Comparison of ENCODE assay signal across 1 cellular context in the genomic region with DNA sequence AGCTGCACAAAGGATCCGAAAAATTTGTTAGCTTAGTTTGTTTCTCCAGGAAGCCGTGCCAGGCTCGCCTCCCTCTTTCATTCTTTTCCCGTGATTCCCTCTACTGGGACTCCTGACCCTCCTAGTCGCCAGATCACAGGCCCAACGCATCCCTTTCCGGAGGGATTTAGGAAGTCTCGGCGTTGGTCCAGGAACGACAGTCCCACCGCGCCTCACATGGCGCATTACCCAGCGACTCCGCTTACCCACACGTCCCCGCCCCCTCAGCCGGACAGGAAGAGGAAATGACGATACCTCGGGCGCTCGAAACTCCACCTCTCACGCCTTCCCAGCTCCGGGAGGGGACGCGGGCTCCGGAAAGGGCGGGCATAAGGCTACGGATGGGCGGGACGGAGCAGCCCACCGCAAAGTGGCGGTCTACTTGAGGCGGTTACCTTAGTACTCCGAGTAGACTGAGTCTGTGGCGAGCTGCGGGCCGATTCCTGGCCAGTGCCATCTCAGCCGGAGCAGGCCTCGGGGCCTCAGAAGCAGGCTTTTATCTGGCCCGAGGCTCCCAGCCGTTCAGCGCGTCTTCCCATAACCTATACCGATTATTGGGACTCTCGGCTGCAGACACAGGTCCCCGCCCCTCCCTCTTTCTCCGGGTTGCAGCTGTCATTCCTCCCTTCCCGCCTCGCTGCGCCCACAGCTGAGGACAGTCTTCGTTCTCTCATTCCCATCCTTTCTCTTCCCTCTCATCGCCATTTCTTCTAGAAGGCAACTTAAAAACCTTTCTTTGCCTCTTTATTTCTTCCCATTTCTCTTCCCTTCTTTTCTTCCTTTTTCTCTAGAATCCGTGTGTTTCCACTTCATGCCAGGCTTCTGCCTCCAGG.
TF ChIP-seq lines count a peak whose summit lies in the region.

A gene with protein sequence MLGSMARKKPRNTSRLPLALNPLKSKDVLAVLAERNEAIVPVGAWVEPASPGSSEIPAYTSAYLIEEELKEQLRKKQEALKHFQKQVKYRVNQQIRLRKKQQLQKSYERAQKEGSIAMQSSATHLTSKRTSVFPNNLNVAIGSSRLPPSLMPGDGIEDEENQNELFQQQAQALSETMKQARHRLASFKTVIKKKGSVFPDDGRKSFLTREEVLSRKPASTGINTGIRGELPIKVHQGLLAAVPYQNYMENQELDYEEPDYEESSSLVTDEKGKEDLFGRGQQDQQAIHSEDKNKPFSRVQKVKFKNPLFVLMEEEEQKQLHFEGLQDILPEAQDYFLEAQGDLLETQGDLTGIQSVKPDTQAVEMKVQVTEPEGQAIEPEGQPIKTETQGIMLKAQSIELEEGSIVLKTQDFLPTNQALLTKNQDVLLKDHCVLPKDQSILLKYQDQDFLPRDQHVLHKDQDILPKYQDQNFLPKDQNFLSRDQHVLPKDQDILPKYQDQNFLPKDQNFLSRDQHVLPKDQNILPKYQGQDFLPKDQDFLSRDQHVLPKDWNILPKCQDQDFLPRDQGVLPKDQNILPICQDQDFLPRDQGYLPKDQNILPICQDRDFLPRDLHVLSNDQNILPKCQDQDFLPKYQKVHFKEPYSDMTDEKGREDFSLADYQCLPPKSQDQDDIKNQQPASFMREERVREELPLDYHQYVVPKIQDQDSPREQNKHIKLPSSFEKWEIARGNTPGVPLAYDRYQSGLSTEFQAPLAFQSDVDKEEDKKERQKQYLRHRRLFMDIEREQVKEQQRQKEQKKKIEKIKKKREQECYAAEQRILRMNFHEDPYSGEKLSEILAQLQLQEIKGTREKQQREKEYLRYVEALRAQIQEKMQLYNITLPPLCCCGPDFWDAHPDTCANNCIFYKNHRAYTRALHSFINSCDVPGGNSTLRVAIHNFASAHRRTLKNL (plus strand): TSS at position 450 of the 872 bp plus-strand sequence. CDS start 531 bp downstream, outside the sequence.

TF ChIP-seq in K562, 482 proteins besides CTCF, POLR2A, EP300 and RAD21 (continued from another document and continues in another):
- TF ChIP-seq, protein P1, sequence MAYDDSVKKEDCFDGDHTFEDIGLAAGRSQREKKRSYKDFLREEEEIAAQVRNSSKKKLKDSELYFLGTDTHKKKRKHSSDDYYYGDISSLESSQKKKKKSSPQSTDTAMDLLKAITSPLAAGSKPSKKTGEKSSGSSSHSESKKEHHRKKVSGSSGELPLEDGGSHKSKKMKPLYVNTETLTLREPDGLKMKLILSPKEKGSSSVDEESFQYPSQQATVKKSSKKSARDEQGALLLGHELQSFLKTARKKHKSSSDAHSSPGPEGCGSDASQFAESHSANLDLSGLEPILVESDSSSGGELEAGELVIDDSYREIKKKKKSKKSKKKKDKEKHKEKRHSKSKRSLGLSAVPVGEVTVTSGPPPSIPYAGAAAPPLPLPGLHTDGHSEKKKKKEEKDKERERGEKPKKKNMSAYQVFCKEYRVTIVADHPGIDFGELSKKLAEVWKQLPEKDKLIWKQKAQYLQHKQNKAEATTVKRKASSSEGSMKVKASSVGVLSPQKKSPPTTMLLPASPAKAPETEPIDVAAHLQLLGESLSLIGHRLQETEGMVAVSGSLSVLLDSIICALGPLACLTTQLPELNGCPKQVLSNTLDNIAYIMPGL (CRISPR knock-in tag; IDR thresholded peaks at IDR 0.05) = no peak
- TF ChIP-seq ZSCAN29 (IDR thresholded peaks at IDR 0.05) (peak; percentile 58), FOXK2 (conservative IDR thresholded peaks at IDR 0.05 in 1 of 2, IDR thresholded peaks at IDR 0.05 in 1 of 2; ENCODE audit: low read depth in 2 of 2) (0 out of 4 replicates have a peak, but pooled peaks of 1 of the 2 experiments have one; percentile 26), NR2F6 (CRISPR knock-in tag; IDR thresholded peaks at IDR 0.05) (no peak), SAFB2 (IDR thresholded peaks at IDR 0.05; ENCODE audit: borderline replicate concordance, low read depth, low read length, severe bottlenecking) (no peak), NFRKB (IDR thresholded peaks at IDR 0.05; ENCODE audit: low read depth) (peak; percentile 64; the same call in 1 of the 2 replicates), ELF2 (CRISPR knock-in tag; IDR thresholded peaks at IDR 0.05) (no peak), ZFPM2 (CRISPR knock-in tag; IDR thresholded peaks at IDR 0.05) (no peak), POLR2B (IDR thresholded peaks at IDR 0.05; ENCODE audit: low read depth, partially characterized antibody) (peak; percentile 95), ATF1 (CRISPR knock-in tag; IDR thresholded peaks at IDR 0.05) (0 out of 2 replicates have a peak, but pooled peaks have one; percentile 44), ATF1 (tag; IDR thresholded peaks at IDR 0.05) (peak; percentile 89), ZNF586 (CRISPR knock-in tag; conservative IDR thresholded peaks at IDR 0.05) (no peak), FOXJ2 (tag; IDR thresholded peaks at IDR 0.05) (no peak), ETV6 (IDR thresholded peaks at IDR 0.05; ENCODE audit: borderline replicate concordance in 1 of 2, low read depth in 2 of 2, low read length in 1 of 2) (no peak), ETV6 (CRISPR knock-in tag; IDR thresholded peaks at IDR 0.05; ENCODE audit: borderline replicate concordance) (no peak), ZNF778 (CRISPR knock-in tag; IDR thresholded peaks at IDR 0.05) (no peak), MCM7 (IDR thresholded peaks at IDR 0.05) (0 out of 4 replicates have a peak, but pooled peaks of 1 of the 2 experiments have one; percentile 59), NR1H2 (CRISPR knock-in tag; IDR thresholded peaks at IDR 0.05) (no peak), MEF2A (IDR thresholded peaks at IDR 0.05; ENCODE audit: control insufficient read depth, low read depth, low read length) (no peak), HIVEP1 (CRISPR knock-in tag; IDR thresholded peaks at IDR 0.05) (no peak), DIDO1 (tag; IDR thresholded peaks at IDR 0.05; ENCODE audit: low read depth) (no peak), GATAD2B (IDR thresholded peaks at IDR 0.05; ENCODE audit: borderline replicate concordance) (no peak), LARP7 (IDR thresholded peaks at IDR 0.05) (peak; percentile 79), MYBL2 (IDR thresholded peaks at IDR 0.05; ENCODE audit: low read depth) (no peak), MYBL2 (CRISPR knock-in tag; IDR thresholded peaks at IDR 0.05; ENCODE audit: borderline replicate concordance) (no peak), ZNF75A (CRISPR knock-in tag; IDR thresholded peaks at IDR 0.05) (no peak), ZNF175 (CRISPR knock-in tag; IDR thresholded peaks at IDR 0.05; ENCODE audit: low read depth) (no peak), SIN3B (IDR thresholded peaks at IDR 0.05; ENCODE audit: low read depth) (0 out of 2 replicates have a peak, but pooled peaks have one; percentile 33), ZNF77 (CRISPR knock-in tag; IDR thresholded peaks at IDR 0.05) (no peak), CBFA2T2 (conservative IDR thresholded peaks at IDR 0.05) (no peak), MBD2 (IDR thresholded peaks at IDR 0.05; ENCODE audit: borderline replicate concordance, low read depth) (peak; percentile 75; the same call in 1 of the 2 replicates), SMAD3 (CRISPR knock-in tag; conservative IDR thresholded peaks at IDR 0.05) (no peak), FOXJ3 (CRISPR knock-in tag; IDR thresholded peaks at IDR 0.05) (no peak), GABPB1 (CRISPR knock-in tag; IDR thresholded peaks at IDR 0.05) (peak; percentile 90), MIER1 (IDR thresholded peaks at IDR 0.05; ENCODE audit: low read depth) (no peak; the same call in 1 of the 2 replicates), CHD1 (IDR thresholded peaks at IDR 0.05; ENCODE audit: low read length) (no peak)
- TF ChIP-seq, protein P2, sequence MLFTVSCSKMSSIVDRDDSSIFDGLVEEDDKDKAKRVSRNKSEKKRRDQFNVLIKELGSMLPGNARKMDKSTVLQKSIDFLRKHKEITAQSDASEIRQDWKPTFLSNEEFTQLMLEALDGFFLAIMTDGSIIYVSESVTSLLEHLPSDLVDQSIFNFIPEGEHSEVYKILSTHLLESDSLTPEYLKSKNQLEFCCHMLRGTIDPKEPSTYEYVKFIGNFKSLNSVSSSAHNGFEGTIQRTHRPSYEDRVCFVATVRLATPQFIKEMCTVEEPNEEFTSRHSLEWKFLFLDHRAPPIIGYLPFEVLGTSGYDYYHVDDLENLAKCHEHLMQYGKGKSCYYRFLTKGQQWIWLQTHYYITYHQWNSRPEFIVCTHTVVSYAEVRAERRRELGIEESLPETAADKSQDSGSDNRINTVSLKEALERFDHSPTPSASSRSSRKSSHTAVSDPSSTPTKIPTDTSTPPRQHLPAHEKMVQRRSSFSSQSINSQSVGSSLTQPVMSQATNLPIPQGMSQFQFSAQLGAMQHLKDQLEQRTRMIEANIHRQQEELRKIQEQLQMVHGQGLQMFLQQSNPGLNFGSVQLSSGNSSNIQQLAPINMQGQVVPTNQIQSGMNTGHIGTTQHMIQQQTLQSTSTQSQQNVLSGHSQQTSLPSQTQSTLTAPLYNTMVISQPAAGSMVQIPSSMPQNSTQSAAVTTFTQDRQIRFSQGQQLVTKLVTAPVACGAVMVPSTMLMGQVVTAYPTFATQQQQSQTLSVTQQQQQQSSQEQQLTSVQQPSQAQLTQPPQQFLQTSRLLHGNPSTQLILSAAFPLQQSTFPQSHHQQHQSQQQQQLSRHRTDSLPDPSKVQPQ (CRISPR knock-in tag; IDR thresholded peaks at IDR 0.05; ENCODE audit: borderline replicate concordance) = no peak
- TF ChIP-seq, protein P3, sequence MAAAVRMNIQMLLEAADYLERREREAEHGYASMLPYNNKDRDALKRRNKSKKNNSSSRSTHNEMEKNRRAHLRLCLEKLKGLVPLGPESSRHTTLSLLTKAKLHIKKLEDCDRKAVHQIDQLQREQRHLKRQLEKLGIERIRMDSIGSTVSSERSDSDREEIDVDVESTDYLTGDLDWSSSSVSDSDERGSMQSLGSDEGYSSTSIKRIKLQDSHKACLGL (CRISPR knock-in tag; IDR thresholded peaks at IDR 0.05; ENCODE audit: borderline replicate concordance, poor library complexity, severe bottlenecking) = no peak
- TF ChIP-seq, protein P4, sequence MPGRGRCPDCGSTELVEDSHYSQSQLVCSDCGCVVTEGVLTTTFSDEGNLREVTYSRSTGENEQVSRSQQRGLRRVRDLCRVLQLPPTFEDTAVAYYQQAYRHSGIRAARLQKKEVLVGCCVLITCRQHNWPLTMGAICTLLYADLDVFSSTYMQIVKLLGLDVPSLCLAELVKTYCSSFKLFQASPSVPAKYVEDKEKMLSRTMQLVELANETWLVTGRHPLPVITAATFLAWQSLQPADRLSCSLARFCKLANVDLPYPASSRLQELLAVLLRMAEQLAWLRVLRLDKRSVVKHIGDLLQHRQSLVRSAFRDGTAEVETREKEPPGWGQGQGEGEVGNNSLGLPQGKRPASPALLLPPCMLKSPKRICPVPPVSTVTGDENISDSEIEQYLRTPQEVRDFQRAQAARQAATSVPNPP (IDR thresholded peaks at IDR 0.05; ENCODE audit: borderline replicate concordance, insufficient read depth, insufficient read length) = no peak
- TF ChIP-seq, protein P5, sequence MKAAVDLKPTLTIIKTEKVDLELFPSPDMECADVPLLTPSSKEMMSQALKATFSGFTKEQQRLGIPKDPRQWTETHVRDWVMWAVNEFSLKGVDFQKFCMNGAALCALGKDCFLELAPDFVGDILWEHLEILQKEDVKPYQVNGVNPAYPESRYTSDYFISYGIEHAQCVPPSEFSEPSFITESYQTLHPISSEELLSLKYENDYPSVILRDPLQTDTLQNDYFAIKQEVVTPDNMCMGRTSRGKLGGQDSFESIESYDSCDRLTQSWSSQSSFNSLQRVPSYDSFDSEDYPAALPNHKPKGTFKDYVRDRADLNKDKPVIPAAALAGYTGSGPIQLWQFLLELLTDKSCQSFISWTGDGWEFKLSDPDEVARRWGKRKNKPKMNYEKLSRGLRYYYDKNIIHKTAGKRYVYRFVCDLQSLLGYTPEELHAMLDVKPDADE (conservative IDR thresholded peaks at IDR 0.05; ENCODE audit: control insufficient read depth, low read depth, low read length) = peak; percentile 67
- TF ChIP-seq, protein P6, sequence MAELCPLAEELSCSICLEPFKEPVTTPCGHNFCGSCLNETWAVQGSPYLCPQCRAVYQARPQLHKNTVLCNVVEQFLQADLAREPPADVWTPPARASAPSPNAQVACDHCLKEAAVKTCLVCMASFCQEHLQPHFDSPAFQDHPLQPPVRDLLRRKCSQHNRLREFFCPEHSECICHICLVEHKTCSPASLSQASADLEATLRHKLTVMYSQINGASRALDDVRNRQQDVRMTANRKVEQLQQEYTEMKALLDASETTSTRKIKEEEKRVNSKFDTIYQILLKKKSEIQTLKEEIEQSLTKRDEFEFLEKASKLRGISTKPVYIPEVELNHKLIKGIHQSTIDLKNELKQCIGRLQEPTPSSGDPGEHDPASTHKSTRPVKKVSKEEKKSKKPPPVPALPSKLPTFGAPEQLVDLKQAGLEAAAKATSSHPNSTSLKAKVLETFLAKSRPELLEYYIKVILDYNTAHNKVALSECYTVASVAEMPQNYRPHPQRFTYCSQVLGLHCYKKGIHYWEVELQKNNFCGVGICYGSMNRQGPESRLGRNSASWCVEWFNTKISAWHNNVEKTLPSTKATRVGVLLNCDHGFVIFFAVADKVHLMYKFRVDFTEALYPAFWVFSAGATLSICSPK (IDR thresholded peaks at IDR 0.05; ENCODE audit: borderline replicate concordance) = no peak
- TF ChIP-seq, protein P7, sequence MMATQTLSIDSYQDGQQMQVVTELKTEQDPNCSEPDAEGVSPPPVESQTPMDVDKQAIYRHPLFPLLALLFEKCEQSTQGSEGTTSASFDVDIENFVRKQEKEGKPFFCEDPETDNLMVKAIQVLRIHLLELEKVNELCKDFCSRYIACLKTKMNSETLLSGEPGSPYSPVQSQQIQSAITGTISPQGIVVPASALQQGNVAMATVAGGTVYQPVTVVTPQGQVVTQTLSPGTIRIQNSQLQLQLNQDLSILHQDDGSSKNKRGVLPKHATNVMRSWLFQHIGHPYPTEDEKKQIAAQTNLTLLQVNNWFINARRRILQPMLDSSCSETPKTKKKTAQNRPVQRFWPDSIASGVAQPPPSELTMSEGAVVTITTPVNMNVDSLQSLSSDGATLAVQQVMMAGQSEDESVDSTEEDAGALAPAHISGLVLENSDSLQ (IDR thresholded peaks at IDR 0.05) = peak; percentile 83
- TF ChIP-seq, protein P8, sequence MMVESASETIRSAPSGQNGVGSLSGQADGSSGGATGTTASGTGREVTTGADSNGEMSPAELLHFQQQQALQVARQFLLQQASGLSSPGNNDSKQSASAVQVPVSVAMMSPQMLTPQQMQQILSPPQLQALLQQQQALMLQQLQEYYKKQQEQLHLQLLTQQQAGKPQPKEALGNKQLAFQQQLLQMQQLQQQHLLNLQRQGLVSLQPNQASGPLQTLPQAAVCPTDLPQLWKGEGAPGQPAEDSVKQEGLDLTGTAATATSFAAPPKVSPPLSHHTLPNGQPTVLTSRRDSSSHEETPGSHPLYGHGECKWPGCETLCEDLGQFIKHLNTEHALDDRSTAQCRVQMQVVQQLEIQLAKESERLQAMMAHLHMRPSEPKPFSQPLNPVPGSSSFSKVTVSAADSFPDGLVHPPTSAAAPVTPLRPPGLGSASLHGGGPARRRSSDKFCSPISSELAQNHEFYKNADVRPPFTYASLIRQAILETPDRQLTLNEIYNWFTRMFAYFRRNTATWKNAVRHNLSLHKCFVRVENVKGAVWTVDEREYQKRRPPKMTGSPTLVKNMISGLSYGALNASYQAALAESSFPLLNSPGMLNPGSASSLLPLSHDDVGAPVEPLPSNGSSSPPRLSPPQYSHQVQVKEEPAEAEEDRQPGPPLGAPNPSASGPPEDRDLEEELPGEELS (CRISPR knock-in tag; IDR thresholded peaks at IDR 0.05; ENCODE audit: borderline replicate concordance) = no peak
